23 cellular contexts compared by ENCODE assay signal in the genomic region with DNA sequence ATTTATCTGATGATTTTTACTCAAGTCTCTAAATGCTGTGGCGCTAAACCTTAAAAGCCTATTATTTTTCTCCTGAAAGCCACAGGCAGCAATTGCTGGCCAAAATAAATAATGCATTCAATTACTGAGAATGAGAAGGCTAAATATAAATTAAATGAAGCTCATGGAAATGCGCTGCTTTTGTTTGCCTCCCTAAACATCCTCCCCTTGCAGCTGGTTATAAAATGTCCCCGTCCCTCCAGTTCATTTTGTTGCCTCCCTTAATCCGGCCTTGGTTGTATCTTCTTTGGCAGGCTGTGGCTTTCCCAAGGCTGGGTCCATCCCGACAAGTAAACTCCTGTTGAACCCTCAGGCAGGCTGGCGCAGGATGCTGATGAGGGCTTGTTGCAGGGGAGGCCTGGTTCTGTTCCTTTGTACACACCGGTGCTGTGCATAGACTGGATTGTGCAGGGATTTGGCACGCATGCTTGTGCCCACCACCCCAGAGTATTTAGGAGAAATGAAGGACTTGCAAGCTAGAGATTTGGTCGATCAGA.
DNase-seq lines count a peak whose midpoint lies in the region; ATAC-seq and TF ChIP-seq lines count a peak whose summit lies in the region.
"Had no signal": no experiment of that assay in that cellular context is flagged by ENCODE, and none has a peak within 500 bp of the region (broad histone marks: within the 10 kb centered on the region; RNA-seq: fewer than 3 reads in every experiment).

No MANE protein-coding gene starts in this region.

- H3F3A ChIP-seq in SK-N-SH (replicated peaks; ENCODE audit: insufficient read depth): no peaks in the 10 kb centered on the region

- no peak overlapping the region for H3K4me3 Mint-ChIP-seq in CD4-positive, CD25-positive, alpha-beta regulatory T cell
- H3K4me3 Mint-ChIP-seq in nephron progenitor cell: no peak overlapping the region
- H3K4me3 Mint-ChIP-seq in activated T-helper 1 cell treated with anti-CD3 and anti-CD28 coated beads, Interleukin-12 subunit alpha, Interleukin-12 subunit beta, Interleukin-2, Interleukin-4 antibody, amounts not matched to agents 30 ng/mL and 10 ng/mL and 1 ng/mL, durations not matched to agents 14 hours and 24 hours and 36 hours: no peak overlapping the region
- H3K4me3 Mint-ChIP-seq: activated naive CD4-positive, alpha-beta T cell treated with anti-CD3 and anti-CD28 coated beads for 36 hours; B cell; T-helper 1 cell treated with Interleukin-12 subunit alpha and Interleukin-12 subunit beta and Interleukin-4 antibody, amounts not matched to agents 30 μg/mL and 1 μg/mL, for 36 hours had no signal

- intact Hi-C loops in esophagus squamous epithelium (cut with DNase I): no loop called here
- intact Hi-C loops in activated T-helper 1 cell treated with anti-CD3 and anti-CD28 coated beads, Interleukin-12 subunit alpha, Interleukin-12 subunit beta, Interleukin-2, Interleukin-4 antibody, amounts not matched to agents 30 ng/mL and 10 ng/mL and 1 ng/mL, durations not matched to agents 14 hours and 24 hours and 36 hours (cut with micrococcal nuclease): no loop called here

- CTCF ChIA-PET in SK-N-SH (lab: Yijun Ruan, JAX): interaction anchor here (1.3 kb wide), 2 partner anchors 44 to 72 kb away, joined by 3 to 4 read pairs; no protein-coding TSS in a partner anchor

- H3K9ac ChIP-seq in SK-N-SH: no peak overlapping the region

- no peaks in the 10 kb centered on the region for H3K9me3 Mint-ChIP-seq in CD4-positive, CD25-positive, alpha-beta regulatory T cell
- H3K9me3 Mint-ChIP-seq in nephron progenitor cell: no peaks in the 10 kb centered on the region
- H3K9me3 Mint-ChIP-seq in activated T-helper 1 cell treated with anti-CD3 and anti-CD28 coated beads, Interleukin-12 subunit alpha, Interleukin-12 subunit beta, Interleukin-2, Interleukin-4 antibody, amounts not matched to agents 30 ng/mL and 10 ng/mL and 1 ng/mL, durations not matched to agents 14 hours and 24 hours and 36 hours: no peaks in the 10 kb centered on the region
- H3K9me3 Mint-ChIP-seq: activated naive CD4-positive, alpha-beta T cell treated with anti-CD3 and anti-CD28 coated beads for 36 hours; T-helper 1 cell treated with Interleukin-12 subunit alpha and Interleukin-12 subunit beta and Interleukin-4 antibody, amounts not matched to agents 30 μg/mL and 1 μg/mL, for 36 hours had no signal

- no peaks in the 10 kb centered on the region for H3K27me3 Mint-ChIP-seq in CD4-positive, CD25-positive, alpha-beta regulatory T cell
- H3K27me3 Mint-ChIP-seq in nephron progenitor cell (ENCODE audit: low read depth, poor library complexity): no peaks in the 10 kb centered on the region
- no peaks in the 10 kb centered on the region for H3K27me3 Mint-ChIP-seq in activated T-helper 1 cell treated with anti-CD3 and anti-CD28 coated beads, Interleukin-12 subunit alpha, Interleukin-12 subunit beta, Interleukin-2, Interleukin-4 antibody, amounts not matched to agents 30 ng/mL and 10 ng/mL and 1 ng/mL, durations not matched to agents 14 hours and 24 hours and 36 hours (ENCODE audit: insufficient read depth)
- H3K27me3 Mint-ChIP-seq: B cell had no signal

- no peak overlapping the region for H3K4me3 ChIP-seq in CD4-positive, CD25-positive, alpha-beta regulatory T cell (ENCODE audit: low read depth, low read length)
- no peak overlapping the region for H3K4me3 ChIP-seq in SK-N-SH (ENCODE audit: low read depth in 2 of 2, low read length in 1 of 2)
- no peak overlapping the region for H3K4me3 ChIP-seq in esophagus squamous epithelium
- H3K4me3 ChIP-seq: A549, GM12878, lower lobe of right lung, pancreas, right lobe of liver, upper lobe of left lung had no signal

- H3K27ac Mint-ChIP-seq in CD4-positive, CD25-positive, alpha-beta regulatory T cell: peak overlapping the region in 2 of 3 donors; percentile 20 to 42
- H3K27ac Mint-ChIP-seq in nephron progenitor cell: peak overlapping the region; percentile 47
- no peak overlapping the region for H3K27ac Mint-ChIP-seq in activated T-helper 1 cell treated with anti-CD3 and anti-CD28 coated beads, Interleukin-12 subunit alpha, Interleukin-12 subunit beta, Interleukin-2, Interleukin-4 antibody, amounts not matched to agents 30 ng/mL and 10 ng/mL and 1 ng/mL, durations not matched to agents 14 hours and 24 hours and 36 hours
- H3K27ac Mint-ChIP-seq: activated naive CD4-positive, alpha-beta T cell treated with anti-CD3 and anti-CD28 coated beads for 36 hours; B cell; T-helper 1 cell treated with Interleukin-12 subunit alpha and Interleukin-12 subunit beta and Interleukin-4 antibody, amounts not matched to agents 30 μg/mL and 1 μg/mL, for 36 hours had no signal

- peaks cover 40% of the 10 kb centered on the region for H3K36me3 ChIP-seq in CD4-positive, CD25-positive, alpha-beta regulatory T cell (ENCODE audit: control insufficient read depth, insufficient read depth, low read length)
- H3K36me3 ChIP-seq in SK-N-SH (replicated peaks in 1 of 2; ENCODE audit: control insufficient read depth in 1 of 2, insufficient read depth in 2 of 2, low read length in 1 of 2) (peaks cover 29 to 40% of the 10 kb centered on the region in 2 experiments), esophagus squamous epithelium (peaks cover 0 to 91% (median 14%) of the 10 kb centered on the region in 3 donors)

- no peak overlapping the region for H2AFZ ChIP-seq in SK-N-SH (ENCODE audit: low read depth)

- no peak for TF ChIP-seq CTCF in SK-N-SH (IDR thresholded peaks at IDR 0.05)
- TF ChIP-seq CTCF in nephron progenitor cell (IDR thresholded peaks at IDR 0.05): no peak
- TF ChIP-seq CTCF in esophagus squamous epithelium (IDR thresholded peaks at IDR 0.05): no peak

- no peaks in the 10 kb centered on the region for H3K27me3 ChIP-seq in CD4-positive, CD25-positive, alpha-beta regulatory T cell (ENCODE audit: control insufficient read depth, insufficient read depth, low read length)
- H3K27me3 ChIP-seq in SK-N-SH (ENCODE audit: insufficient read depth) (no peaks in the 10 kb centered on the region), esophagus squamous epithelium (no peaks in the 10 kb centered on the region)
- H3K27me3 ChIP-seq: pancreas, right lobe of liver, upper lobe of left lung had no signal

- TF ChIP-seq POLR2A in esophagus squamous epithelium (IDR thresholded peaks at IDR 0.05): no peak

- H3K36me3 Mint-ChIP-seq in CD4-positive, CD25-positive, alpha-beta regulatory T cell: peaks cover 61% of the 10 kb centered on the region
- peaks cover 86% of the 10 kb centered on the region for H3K36me3 Mint-ChIP-seq in nephron progenitor cell (ENCODE audit: low read depth)
- peaks cover 25% of the 10 kb centered on the region for H3K36me3 Mint-ChIP-seq in activated T-helper 1 cell treated with anti-CD3 and anti-CD28 coated beads, Interleukin-12 subunit alpha, Interleukin-12 subunit beta, Interleukin-2, Interleukin-4 antibody, amounts not matched to agents 30 ng/mL and 10 ng/mL and 1 ng/mL, durations not matched to agents 14 hours and 24 hours and 36 hours (ENCODE audit: low read depth)

- H3K4me1 ChIP-seq in CD4-positive, CD25-positive, alpha-beta regulatory T cell (ENCODE audit: control insufficient read depth, insufficient read depth, low read length, poor library complexity, severe bottlenecking): no peaks in the 10 kb centered on the region
- H3K4me1 ChIP-seq in SK-N-SH (ENCODE audit: control insufficient read depth in 1 of 2, insufficient read depth in 2 of 2, low read depth in 1 of 2, low read length in 1 of 2) (peaks cover 0 to 4% of the 10 kb centered on the region in 2 experiments; a peak in 1 of 4 replicates), esophagus squamous epithelium (no peaks in the 10 kb centered on the region)
- H3K4me1 ChIP-seq: A549, lower lobe of right lung, pancreas, right lobe of liver, upper lobe of left lung had no signal

- no peak for DNase-seq in CD4-positive, CD25-positive, alpha-beta regulatory T cell
- DNase-seq in NCI-H146 (lab: John Stamatoyannopoulos, UW) (peak; percentile 16), SK-N-SH (peak; percentile 25), nephron progenitor cell (no peak), esophagus squamous epithelium (lab: John Stamatoyannopoulos, UW) (no peak), activated gamma-delta T cell (lab: John Stamatoyannopoulos, UW) (no peak), SHP77 treated with DMSO at 0.1 percent for 48 hours (lab: John Stamatoyannopoulos, UW) (no peak)
- no peak for DNase-seq in activated T-helper 1 cell treated with anti-CD3 and anti-CD28 coated beads, Interleukin-12 subunit alpha, Interleukin-12 subunit beta, Interleukin-2, Interleukin-4 antibody, amounts not matched to agents 30 ng/mL and 10 ng/mL and 1 ng/mL, durations not matched to agents 14 hours and 24 hours and 36 hours (ENCODE audit: low spot score)
- DNase-seq: activated CD4-positive, alpha-beta T cell treated with anti-CD3 and anti-CD28 coated beads for 4 hours; activated naive CD4-positive, alpha-beta T cell treated with anti-CD3 and anti-CD28 coated beads for 36 hours; activated T-cell treated with anti-CD3 and anti-CD28 coated beads, Interleukin-2, amount 50 U/mL, for 48 hours; GOT3; kidney; lower lobe of right lung; NCI-H1048; NCI-H524 treated with DMSO at 0.1 percent for 48 hours; pancreas; right lobe of liver; upper lobe of left lung had no signal

- no peak for ATAC-seq in CD4-positive, CD25-positive, alpha-beta regulatory T cell (ENCODE audit: low read depth in 2 of 2)
- ATAC-seq: A549, GM12878, lower lobe of right lung, pancreas, right lobe of liver had no signal

- H3K9me3 ChIP-seq in CD4-positive, CD25-positive, alpha-beta regulatory T cell (ENCODE audit: control insufficient read depth in 2 of 2, low read length in 2 of 2): no peaks in the 10 kb centered on the region
- H3K9me3 ChIP-seq in SK-N-SH: no peaks in the 10 kb centered on the region
- H3K9me3 ChIP-seq in esophagus squamous epithelium: no peaks in the 10 kb centered on the region
- H3K9me3 ChIP-seq: A549, lower lobe of right lung, pancreas, right lobe of liver, upper lobe of left lung had no signal

- H4K20me1 ChIP-seq in SK-N-SH (ENCODE audit: insufficient read depth): no peaks in the 10 kb centered on the region

- H3K79me2 ChIP-seq in SK-N-SH (ENCODE audit: insufficient read depth): no peaks in the 10 kb centered on the region

- no peak for TF ChIP-seq RAD21 in SK-N-SH (IDR thresholded peaks at IDR 0.05; ENCODE audit: low read length)

- no peak for TF ChIP-seq EP300 in SK-N-SH (IDR thresholded peaks at IDR 0.05; ENCODE audit: borderline replicate concordance in 1 of 2, low read depth in 1 of 2, low read length in 1 of 2)

- POLR2A ChIA-PET in SK-N-SH (lab: Yijun Ruan, JAX): no interaction called here

- no peak overlapping the region for H3K4me2 ChIP-seq in SK-N-SH
- H3K4me2 ChIP-seq: A549 had no signal

- no peak overlapping the region for H3K27ac ChIP-seq in CD4-positive, CD25-positive, alpha-beta regulatory T cell (ENCODE audit: insufficient read depth, low read length, poor library complexity, severe bottlenecking)
- H3K27ac ChIP-seq in SK-N-SH (ENCODE audit: low read depth in 2 of 2, low read length in 1 of 2) (no peak overlapping the region), esophagus squamous epithelium (no peak overlapping the region)
- H3K27ac ChIP-seq: A549, lower lobe of right lung, pancreas, right lobe of liver, upper lobe of left lung had no signal

- no peaks in the 10 kb centered on the region for H3K9me2 ChIP-seq in SK-N-SH

- WGBS in SK-N-SH (ENCODE audit: low lambda C conversion rate): 79% methylated on average over 9 of the region's 9 CpGs
- 71 to 83% methylated on average over 9 of the region's 9 CpGs for WGBS in esophagus squamous epithelium, 2 donors

- H3K4me1 Mint-ChIP-seq in CD4-positive, CD25-positive, alpha-beta regulatory T cell: peaks cover 0 to 2% (median 0%) of the 10 kb centered on the region in 4 donors
- H3K4me1 Mint-ChIP-seq in nephron progenitor cell: peaks cover 5% of the 10 kb centered on the region
- H3K4me1 Mint-ChIP-seq in activated T-helper 1 cell treated with anti-CD3 and anti-CD28 coated beads, Interleukin-12 subunit alpha, Interleukin-12 subunit beta, Interleukin-2, Interleukin-4 antibody, amounts not matched to agents 30 ng/mL and 10 ng/mL and 1 ng/mL, durations not matched to agents 14 hours and 24 hours and 36 hours (ENCODE audit: low read depth): no peaks in the 10 kb centered on the region
- H3K4me1 Mint-ChIP-seq: B cell had no signal

Comparison
In these comparisons a context has a peak if more than half of its experiments do, and no peak if none do; other contexts are left out.
1. DNase-seq: peak in NCI-H146 (single experiment) and SK-N-SH (single experiment); none in CD4-positive, CD25-positive, alpha-beta regulatory T cell (0 of 3), nephron progenitor cell (single experiment), esophagus squamous epithelium (single experiment), activated gamma-delta T cell (single experiment), activated T-helper 1 cell treated with anti-CD3 and anti-CD28 coated beads, Interleukin-12 subunit alpha, Interleukin-12 subunit beta, Interleukin-2, Interleukin-4 antibody, amounts not matched to agents 30 ng/mL and 10 ng/mL and 1 ng/mL, durations not matched to agents 14 hours and 24 hours and 36 hours (single experiment) and SHP77 treated with DMSO at 0.1 percent for 48 hours (single experiment).